ENCODE assay signal across 2 cellular contexts in the genomic region with DNA sequence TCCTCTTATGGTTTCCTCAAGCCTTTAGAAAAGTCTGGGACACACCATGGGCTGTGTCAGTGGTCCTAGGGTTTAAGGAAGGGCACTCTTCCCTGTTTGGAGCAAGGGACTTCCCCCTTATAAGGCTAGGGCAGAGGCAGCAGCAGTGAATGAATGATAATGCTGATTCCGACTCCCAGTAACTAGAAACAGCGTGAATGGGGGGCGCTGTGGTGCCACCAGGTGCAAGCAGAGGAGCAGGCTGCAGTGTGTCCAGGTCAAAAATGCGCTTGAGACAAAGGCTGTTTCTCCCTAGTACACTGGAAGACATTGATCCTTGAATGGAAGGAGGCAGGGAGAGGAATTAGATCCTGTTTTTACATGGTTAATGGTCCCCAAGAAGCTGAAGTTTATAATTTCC.
TF ChIP-seq lines count a peak whose summit lies in the region.

No MANE protein-coding gene starts in this region.

TF ChIP-seq in GM23338, 12 proteins besides CTCF, POLR2A, EP300 and RAD21 (continued from another document):
- TF ChIP-seq, protein P1, sequence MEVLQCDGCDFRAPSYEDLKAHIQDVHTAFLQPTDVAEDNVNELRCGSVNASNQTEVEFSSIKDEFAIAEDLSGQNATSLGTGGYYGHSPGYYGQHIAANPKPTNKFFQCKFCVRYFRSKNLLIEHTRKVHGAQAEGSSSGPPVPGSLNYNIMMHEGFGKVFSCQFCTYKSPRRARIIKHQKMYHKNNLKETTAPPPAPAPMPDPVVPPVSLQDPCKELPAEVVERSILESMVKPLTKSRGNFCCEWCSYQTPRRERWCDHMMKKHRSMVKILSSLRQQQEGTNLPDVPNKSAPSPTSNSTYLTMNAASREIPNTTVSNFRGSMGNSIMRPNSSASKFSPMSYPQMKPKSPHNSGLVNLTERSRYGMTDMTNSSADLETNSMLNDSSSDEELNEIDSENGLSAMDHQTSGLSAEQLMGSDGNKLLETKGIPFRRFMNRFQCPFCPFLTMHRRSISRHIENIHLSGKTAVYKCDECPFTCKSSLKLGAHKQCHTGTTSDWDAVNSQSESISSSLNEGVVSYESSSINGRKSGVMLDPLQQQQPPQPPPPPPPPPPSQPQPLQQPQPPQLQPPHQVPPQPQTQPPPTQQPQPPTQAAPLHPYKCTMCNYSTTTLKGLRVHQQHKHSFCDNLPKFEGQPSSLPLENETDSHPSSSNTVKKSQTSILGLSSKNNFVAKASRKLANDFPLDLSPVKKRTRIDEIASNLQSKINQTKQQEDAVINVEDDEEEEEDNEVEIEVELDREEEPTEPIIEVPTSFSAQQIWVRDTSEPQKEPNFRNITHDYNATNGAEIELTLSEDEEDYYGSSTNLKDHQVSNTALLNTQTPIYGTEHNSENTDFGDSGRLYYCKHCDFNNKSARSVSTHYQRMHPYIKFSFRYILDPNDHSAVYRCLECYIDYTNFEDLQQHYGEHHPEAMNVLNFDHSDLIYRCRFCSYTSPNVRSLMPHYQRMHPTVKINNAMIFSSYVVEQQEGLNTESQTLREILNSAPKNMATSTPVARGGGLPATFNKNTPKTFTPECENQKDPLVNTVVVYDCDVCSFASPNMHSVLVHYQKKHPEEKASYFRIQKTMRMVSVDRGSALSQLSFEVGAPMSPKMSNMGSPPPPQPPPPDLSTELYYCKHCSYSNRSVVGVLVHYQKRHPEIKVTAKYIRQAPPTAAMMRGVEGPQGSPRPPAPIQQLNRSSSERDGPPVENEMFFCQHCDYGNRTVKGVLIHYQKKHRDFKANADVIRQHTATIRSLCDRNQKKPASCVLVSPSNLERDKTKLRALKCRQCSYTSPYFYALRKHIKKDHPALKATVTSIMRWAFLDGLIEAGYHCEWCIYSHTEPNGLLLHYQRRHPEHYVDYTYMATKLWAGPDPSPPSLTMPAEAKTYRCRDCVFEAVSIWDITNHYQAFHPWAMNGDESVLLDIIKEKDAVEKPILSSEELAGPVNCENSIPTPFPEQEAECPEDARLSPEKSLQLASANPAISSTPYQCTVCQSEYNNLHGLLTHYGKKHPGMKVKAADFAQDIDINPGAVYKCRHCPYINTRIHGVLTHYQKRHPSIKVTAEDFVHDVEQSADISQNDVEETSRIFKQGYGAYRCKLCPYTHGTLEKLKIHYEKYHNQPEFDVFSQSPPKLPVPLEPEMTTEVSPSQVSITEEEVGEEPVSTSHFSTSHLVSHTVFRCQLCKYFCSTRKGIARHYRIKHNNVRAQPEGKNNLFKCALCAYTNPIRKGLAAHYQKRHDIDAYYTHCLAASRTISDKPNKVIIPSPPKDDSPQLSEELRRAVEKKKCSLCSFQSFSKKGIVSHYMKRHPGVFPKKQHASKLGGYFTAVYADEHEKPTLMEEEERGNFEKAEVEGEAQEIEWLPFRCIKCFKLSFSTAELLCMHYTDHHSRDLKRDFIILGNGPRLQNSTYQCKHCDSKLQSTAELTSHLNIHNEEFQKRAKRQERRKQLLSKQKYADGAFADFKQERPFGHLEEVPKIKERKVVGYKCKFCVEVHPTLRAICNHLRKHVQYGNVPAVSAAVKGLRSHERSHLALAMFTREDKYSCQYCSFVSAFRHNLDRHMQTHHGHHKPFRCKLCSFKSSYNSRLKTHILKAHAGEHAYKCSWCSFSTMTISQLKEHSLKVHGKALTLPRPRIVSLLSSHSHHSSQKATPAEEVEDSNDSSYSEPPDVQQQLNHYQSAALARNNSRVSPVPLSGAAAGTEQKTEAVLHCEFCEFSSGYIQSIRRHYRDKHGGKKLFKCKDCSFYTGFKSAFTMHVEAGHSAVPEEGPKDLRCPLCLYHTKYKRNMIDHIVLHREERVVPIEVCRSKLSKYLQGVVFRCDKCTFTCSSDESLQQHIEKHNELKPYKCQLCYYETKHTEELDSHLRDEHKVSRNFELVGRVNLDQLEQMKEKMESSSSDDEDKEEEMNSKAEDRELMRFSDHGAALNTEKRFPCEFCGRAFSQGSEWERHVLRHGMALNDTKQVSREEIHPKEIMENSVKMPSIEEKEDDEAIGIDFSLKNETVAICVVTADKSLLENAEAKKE (CRISPR knock-in tag; IDR thresholded peaks at IDR 0.05) = no peak
- TF ChIP-seq EZH2phosphoT487 (IDR thresholded peaks at IDR 0.05; ENCODE audit: unreplicated experiment) (no peak), STAT1 (IDR thresholded peaks at IDR 0.05; ENCODE audit: unreplicated experiment) (no peak), ZNF331 (CRISPR knock-in tag; IDR thresholded peaks at IDR 0.05; ENCODE audit: low read depth) (no peak)

TF ChIP-seq in WTC11, 78 proteins besides CTCF, POLR2A, EP300 and RAD21 (continued from another document):
- TF ChIP-seq, protein P2, sequence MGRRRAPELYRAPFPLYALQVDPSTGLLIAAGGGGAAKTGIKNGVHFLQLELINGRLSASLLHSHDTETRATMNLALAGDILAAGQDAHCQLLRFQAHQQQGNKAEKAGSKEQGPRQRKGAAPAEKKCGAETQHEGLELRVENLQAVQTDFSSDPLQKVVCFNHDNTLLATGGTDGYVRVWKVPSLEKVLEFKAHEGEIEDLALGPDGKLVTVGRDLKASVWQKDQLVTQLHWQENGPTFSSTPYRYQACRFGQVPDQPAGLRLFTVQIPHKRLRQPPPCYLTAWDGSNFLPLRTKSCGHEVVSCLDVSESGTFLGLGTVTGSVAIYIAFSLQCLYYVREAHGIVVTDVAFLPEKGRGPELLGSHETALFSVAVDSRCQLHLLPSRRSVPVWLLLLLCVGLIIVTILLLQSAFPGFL (CRISPR knock-in tag; IDR thresholded peaks at IDR 0.05; ENCODE audit: borderline replicate concordance) = no peak
- no peak for TF ChIP-seq NR2C2 (CRISPR knock-in tag; IDR thresholded peaks at IDR 0.05)
- TF ChIP-seq RORB (CRISPR knock-in tag; IDR thresholded peaks at IDR 0.05) = no peak
- TF ChIP-seq CBFB (CRISPR knock-in tag; IDR thresholded peaks at IDR 0.05; ENCODE audit: low read depth) = no peak
- no peak for TF ChIP-seq ATF1 (CRISPR knock-in tag; IDR thresholded peaks at IDR 0.05)
- TF ChIP-seq HMGA2 (CRISPR knock-in tag; IDR thresholded peaks at IDR 0.05) = no peak
- TF ChIP-seq, protein P3, sequence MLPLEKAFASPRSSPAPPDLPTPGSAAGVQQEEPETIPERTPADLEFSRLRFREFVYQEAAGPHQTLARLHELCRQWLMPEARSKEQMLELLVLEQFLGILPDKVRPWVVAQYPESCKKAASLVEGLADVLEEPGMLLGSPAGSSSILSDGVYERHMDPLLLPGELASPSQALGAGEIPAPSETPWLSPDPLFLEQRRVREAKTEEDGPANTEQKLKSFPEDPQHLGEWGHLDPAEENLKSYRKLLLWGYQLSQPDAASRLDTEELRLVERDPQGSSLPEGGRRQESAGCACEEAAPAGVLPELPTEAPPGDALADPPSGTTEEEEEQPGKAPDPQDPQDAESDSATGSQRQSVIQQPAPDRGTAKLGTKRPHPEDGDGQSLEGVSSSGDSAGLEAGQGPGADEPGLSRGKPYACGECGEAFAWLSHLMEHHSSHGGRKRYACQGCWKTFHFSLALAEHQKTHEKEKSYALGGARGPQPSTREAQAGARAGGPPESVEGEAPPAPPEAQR (CRISPR knock-in tag; IDR thresholded peaks at IDR 0.05) = no peak
- TF ChIP-seq NR3C1 (CRISPR knock-in tag; conservative IDR thresholded peaks at IDR 0.05; ENCODE audit: low read depth) = no peak
- no peak for TF ChIP-seq TEAD1 (CRISPR knock-in tag; IDR thresholded peaks at IDR 0.05)
- TF ChIP-seq CREM (CRISPR knock-in tag; IDR thresholded peaks at IDR 0.05) = no peak
- no peak for TF ChIP-seq RELA (CRISPR knock-in tag; IDR thresholded peaks at IDR 0.05; ENCODE audit: borderline replicate concordance)
- TF ChIP-seq MXD4 (CRISPR knock-in tag; IDR thresholded peaks at IDR 0.05; ENCODE audit: borderline replicate concordance) = no peak
- TF ChIP-seq, protein P4, sequence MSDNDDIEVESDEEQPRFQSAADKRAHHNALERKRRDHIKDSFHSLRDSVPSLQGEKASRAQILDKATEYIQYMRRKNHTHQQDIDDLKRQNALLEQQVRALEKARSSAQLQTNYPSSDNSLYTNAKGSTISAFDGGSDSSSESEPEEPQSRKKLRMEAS (CRISPR knock-in tag; IDR thresholded peaks at IDR 0.05) = no peak
- TF ChIP-seq, protein P5, sequence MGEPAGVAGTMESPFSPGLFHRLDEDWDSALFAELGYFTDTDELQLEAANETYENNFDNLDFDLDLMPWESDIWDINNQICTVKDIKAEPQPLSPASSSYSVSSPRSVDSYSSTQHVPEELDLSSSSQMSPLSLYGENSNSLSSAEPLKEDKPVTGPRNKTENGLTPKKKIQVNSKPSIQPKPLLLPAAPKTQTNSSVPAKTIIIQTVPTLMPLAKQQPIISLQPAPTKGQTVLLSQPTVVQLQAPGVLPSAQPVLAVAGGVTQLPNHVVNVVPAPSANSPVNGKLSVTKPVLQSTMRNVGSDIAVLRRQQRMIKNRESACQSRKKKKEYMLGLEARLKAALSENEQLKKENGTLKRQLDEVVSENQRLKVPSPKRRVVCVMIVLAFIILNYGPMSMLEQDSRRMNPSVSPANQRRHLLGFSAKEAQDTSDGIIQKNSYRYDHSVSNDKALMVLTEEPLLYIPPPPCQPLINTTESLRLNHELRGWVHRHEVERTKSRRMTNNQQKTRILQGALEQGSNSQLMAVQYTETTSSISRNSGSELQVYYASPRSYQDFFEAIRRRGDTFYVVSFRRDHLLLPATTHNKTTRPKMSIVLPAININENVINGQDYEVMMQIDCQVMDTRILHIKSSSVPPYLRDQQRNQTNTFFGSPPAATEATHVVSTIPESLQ (CRISPR knock-in tag; IDR thresholded peaks at IDR 0.05) = no peak
- TF ChIP-seq NFE2L1 (CRISPR knock-in tag; IDR thresholded peaks at IDR 0.05) = no peak
- TF ChIP-seq, protein P6, sequence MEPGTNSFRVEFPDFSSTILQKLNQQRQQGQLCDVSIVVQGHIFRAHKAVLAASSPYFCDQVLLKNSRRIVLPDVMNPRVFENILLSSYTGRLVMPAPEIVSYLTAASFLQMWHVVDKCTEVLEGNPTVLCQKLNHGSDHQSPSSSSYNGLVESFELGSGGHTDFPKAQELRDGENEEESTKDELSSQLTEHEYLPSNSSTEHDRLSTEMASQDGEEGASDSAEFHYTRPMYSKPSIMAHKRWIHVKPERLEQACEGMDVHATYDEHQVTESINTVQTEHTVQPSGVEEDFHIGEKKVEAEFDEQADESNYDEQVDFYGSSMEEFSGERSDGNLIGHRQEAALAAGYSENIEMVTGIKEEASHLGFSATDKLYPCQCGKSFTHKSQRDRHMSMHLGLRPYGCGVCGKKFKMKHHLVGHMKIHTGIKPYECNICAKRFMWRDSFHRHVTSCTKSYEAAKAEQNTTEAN (CRISPR knock-in tag; IDR thresholded peaks at IDR 0.05) = no peak
- TF ChIP-seq ZNF416 (CRISPR knock-in tag; IDR thresholded peaks at IDR 0.05) = no peak
